9 cellular contexts compared by ENCODE assay signal in the genomic region with DNA sequence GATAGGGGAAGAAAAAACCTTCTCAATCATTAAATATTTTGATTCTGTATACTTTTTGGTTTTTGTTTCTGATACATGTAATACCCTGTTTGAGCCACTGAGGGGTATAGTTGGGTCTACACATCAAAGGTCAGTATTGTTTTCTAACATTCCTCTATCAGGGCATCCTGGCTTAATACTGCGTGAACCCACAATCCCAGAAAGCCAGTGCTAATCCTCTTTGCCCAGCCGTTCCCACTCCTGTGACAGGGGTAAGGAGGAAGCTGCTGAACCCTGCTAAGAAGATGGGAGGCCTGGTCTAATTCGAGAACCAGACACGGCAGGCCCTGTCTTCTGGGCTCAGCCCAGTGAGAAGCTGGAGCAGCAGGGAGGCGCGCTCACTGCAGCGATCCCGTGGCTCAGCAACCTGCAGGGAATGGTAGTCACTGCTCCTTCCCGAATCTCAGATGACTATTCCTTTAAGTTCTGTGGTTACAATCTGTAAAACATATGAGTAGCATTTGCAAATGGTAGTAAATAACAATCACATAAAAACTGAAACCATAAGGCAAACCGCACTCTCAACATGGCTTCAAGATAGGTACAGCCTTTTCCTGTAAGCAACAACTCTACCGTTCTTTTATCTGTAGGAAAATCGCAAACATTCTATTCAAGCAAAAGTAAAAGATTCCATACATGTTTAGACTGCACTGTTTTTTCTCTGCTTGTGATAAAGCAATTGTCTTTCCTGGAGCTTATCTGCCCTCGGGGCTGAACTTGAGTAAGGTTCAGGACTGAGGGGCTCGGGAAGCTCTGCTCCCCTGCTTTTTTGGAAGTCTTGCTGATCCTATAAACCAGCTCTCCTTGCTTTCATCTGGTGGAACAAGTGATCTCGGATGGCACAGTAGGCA.
DNase-seq lines count a peak whose midpoint lies in the region; ATAC-seq lines count a peak whose summit lies in the region.
"Had no signal": no experiment of that assay in that cellular context is flagged by ENCODE, and none has a peak within 500 bp of the region (broad histone marks: within the 10 kb centered on the region; RNA-seq: fewer than 3 reads in every experiment).

No MANE protein-coding gene starts in this region.

- H3K4me2 ChIP-seq in mesenchymal stem cell (ENCODE audit: low read length, poor library complexity, severe bottlenecking), result peak overlapping the region; percentile 51

- H3K9ac ChIP-seq in NT2/D1 (ENCODE audit: insufficient read length, low read depth) (peak overlapping the region; percentile 64), mesenchymal stem cell (ENCODE audit: low read length) (peak overlapping the region; percentile 83)

- H2BK5ac ChIP-seq in mesenchymal stem cell (ENCODE audit: low read depth, low read length, poor library complexity, severe bottlenecking), result no peak overlapping the region

- peak in 10 of 14 donors; percentile 12 to 87 (median 28) for DNase-seq in C1 segment of cervical spinal cord (lab: John Stamatoyannopoulos, UW)
- no peak for DNase-seq in NT2/D1 (ENCODE audit: low read depth, low spot score)
- DNase-seq in dermis blood vessel endothelial cell, result peak; percentile 66
- DNase-seq in mesenchymal stem cell, result no peak
- no peak for DNase-seq in stimulated activated CD4-positive, alpha-beta T cell treated with anti-CD3 and anti-CD28 coated beads, Interleukin-4, amount 100 ng/mL, for 24 hours
- no peak for DNase-seq in NCI-H446 (lab: John Stamatoyannopoulos, UW)

- H3K4me1 ChIP-seq in NT2/D1 (ENCODE audit: insufficient read depth, insufficient read length), result no peaks in the 10 kb centered on the region
- H3K4me1 ChIP-seq in mesenchymal stem cell (ENCODE audit: control insufficient read depth, insufficient read depth, low read depth, low read length), result peaks cover 7% of the 10 kb centered on the region

- no peaks in the 10 kb centered on the region for H3K27me3 ChIP-seq in NT2/D1 (ENCODE audit: insufficient read depth, insufficient read length)
- no peaks in the 10 kb centered on the region for H3K27me3 ChIP-seq in mesenchymal stem cell (ENCODE audit: control insufficient read depth in 1 of 2, insufficient read depth in 1 of 2, low read length in 2 of 2)

- H2AFZ ChIP-seq in mesenchymal stem cell (ENCODE audit: low read depth, low read length), result peak overlapping the region; percentile 63

- no peak overlapping the region for H3K4ac ChIP-seq in mesenchymal stem cell (ENCODE audit: low read depth in 1 of 2, low read length in 2 of 2)

- H3K79me1 ChIP-seq in mesenchymal stem cell (replicated peaks; ENCODE audit: low read length, poor library complexity, severe bottlenecking), result no peaks in the 10 kb centered on the region

- ATAC-seq in GM21529 (IDR thresholded peaks at IDR 0.05; ENCODE audit: unreplicated experiment) (peak; percentile 80), HG03342 (IDR thresholded peaks at IDR 0.05; ENCODE audit: unreplicated experiment) (no peak)
- ATAC-seq: K562 had no signal

- H3K18ac ChIP-seq in mesenchymal stem cell (ENCODE audit: low read depth in 1 of 2, low read length in 2 of 2), result no peak overlapping the region

- WGBS in mesenchymal stem cell, result 64% methylated on average over 13 of the region's 15 CpGs

- no peak overlapping the region for H3K4me3 ChIP-seq in NT2/D1 (ENCODE audit: insufficient read length, low read depth)
- H3K4me3 ChIP-seq in mesenchymal stem cell (ENCODE audit: insufficient read depth in 1 of 2, low read depth in 1 of 2, low read length in 2 of 2), result peak overlapping the region in 1 of 2 experiments; percentile 57
- H3K4me3 ChIP-seq: K562 had no signal

- H3K9me3 ChIP-seq in NT2/D1 (ENCODE audit: insufficient read depth, low read length), result no peaks in the 10 kb centered on the region
- H3K9me3 ChIP-seq in mesenchymal stem cell (ENCODE audit: control insufficient read depth, low read length), result no peaks in the 10 kb centered on the region

- H3K36me3 ChIP-seq in NT2/D1 (ENCODE audit: insufficient read depth, insufficient read length, low read length), result no peaks in the 10 kb centered on the region
- H3K36me3 ChIP-seq in mesenchymal stem cell (ENCODE audit: control insufficient read depth in 1 of 2, insufficient read depth in 2 of 2, low read depth in 1 of 2, low read length in 2 of 2), result no peaks in the 10 kb centered on the region

- no peak overlapping the region for H2BK12ac ChIP-seq in mesenchymal stem cell (ENCODE audit: low read length in 2 of 2)

- H4K8ac ChIP-seq in mesenchymal stem cell (ENCODE audit: low read length), result no peak overlapping the region

- H4K91ac ChIP-seq in mesenchymal stem cell (ENCODE audit: low read length), result no peak overlapping the region

- peak overlapping the region; percentile 15 for H3K27ac ChIP-seq in mesenchymal stem cell (ENCODE audit: low read length, poor library complexity, severe bottlenecking)

- H3K23ac ChIP-seq in mesenchymal stem cell (ENCODE audit: low read length in 2 of 2), result no peak overlapping the region

- H3K14ac ChIP-seq in mesenchymal stem cell (ENCODE audit: low read length in 2 of 2), result peak overlapping the region in 1 of 2 experiments; percentile 28

- no peak overlapping the region for H2BK120ac ChIP-seq in mesenchymal stem cell (ENCODE audit: low read depth, low read length)

- no peak overlapping the region for H2AK5ac ChIP-seq in mesenchymal stem cell (ENCODE audit: low read length, severe bottlenecking)

- H2BK15ac ChIP-seq in mesenchymal stem cell (ENCODE audit: low read depth, poor library complexity, severe bottlenecking), result no peak overlapping the region

Comparison
In these comparisons a context has a peak if more than half of its experiments do, and no peak if none do; other contexts are left out.
1. DNase-seq: peak in C1 segment of cervical spinal cord (10 of 14) and dermis blood vessel endothelial cell (single experiment); none in NT2/D1 (single experiment), mesenchymal stem cell (single experiment), stimulated activated CD4-positive, alpha-beta T cell treated with anti-CD3 and anti-CD28 coated beads, Interleukin-4, amount 100 ng/mL, for 24 hours (single experiment) and NCI-H446 (0 of 2).